8 cellular contexts compared by ENCODE assay signal in the genomic region with DNA sequence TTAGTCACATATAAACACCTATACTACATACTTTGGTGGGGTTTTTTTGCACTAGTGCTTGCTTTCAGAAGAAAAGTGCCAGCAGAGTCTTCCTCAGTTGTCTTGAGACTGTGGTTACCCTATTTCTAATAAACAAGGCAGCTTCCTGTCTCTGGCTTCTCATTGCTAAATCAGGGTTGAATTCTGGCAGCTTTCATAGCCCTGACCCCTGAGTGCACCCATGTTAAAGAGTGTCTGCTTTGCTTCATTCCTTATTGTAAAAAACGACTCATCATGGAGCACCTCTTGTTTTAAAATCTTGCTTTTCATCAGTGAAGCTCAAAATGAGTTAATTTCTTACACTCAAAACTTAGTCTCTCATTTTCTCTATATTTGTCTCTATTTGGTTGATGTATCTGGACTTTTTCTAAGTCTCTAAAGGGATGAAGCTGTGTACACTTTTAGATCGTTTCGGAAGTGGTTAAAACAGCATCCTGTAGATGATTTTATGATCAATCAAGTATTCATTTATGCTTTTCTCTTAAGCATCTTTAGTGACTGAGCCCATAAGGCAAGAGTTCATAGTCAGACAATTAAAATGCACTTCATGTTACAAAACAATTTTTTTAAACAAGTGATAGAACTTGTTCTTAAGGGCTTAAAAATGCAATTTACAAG.
A peak's percentile ranks its signal among the peaks of the same experiment; 100 is the strongest.
DNase-seq lines count a peak whose midpoint lies in the region; ATAC-seq, FAIRE-seq and TF ChIP-seq lines count a peak whose summit lies in the region.

No MANE protein-coding gene starts in this region.

- H2AFZ ChIP-seq in HepG2 (ENCODE audit: low read length): no peak overlapping the region

- FAIRE-seq in HepG2 (lab: Jason Lieb, UNC): no peak

- peak overlapping the region in 1 of 2 donors; percentile 33 for H3K27ac ChIP-seq in liver (ENCODE audit: low read depth in 1 of 2, low read length in 2 of 2)
- H3K27ac ChIP-seq in HepG2 (ENCODE audit: extremely low read length, insufficient read depth, low read length): no peak overlapping the region
- no peak overlapping the region for H3K27ac ChIP-seq in substantia nigra (ENCODE audit: low read depth, low read length, poor library complexity, severe bottlenecking)

- WGBS in liver: 53% methylated on average over 3 of the region's 3 CpGs
- 51% methylated on average over 3 of the region's 3 CpGs for WGBS in HepG2 (ENCODE audit: low lambda C conversion rate)

- H3K27me3 Mint-ChIP-seq in activated T-helper 1 cell treated with anti-CD3 and anti-CD28 coated beads, Interleukin-12 subunit alpha, Interleukin-12 subunit beta, Interleukin-2, Interleukin-4 antibody, amounts not matched to agents 30 ng/mL and 10 ng/mL and 1 ng/mL, durations not matched to agents 14 hours and 24 hours and 36 hours (ENCODE audit: insufficient read depth): no peaks in the 10 kb centered on the region

- H3K9ac ChIP-seq in liver (ENCODE audit: low read depth in 1 of 2, low read length in 2 of 2): no peak overlapping the region
- no peak overlapping the region for H3K9ac ChIP-seq in HepG2 (ENCODE audit: insufficient read depth, low read depth, low read length)

- H3K36me3 ChIP-seq in liver (ENCODE audit: control insufficient read depth in 4 of 4, insufficient read depth in 3 of 4, low read depth in 1 of 4, low read length in 3 of 4) (no peaks in the 10 kb centered on the region), HepG2 (replicated peaks in 1 of 2; ENCODE audit: control insufficient read depth in 1 of 2, insufficient read depth in 2 of 2, low read length in 2 of 2) (no peaks in the 10 kb centered on the region)

- H3K4me2 ChIP-seq in HepG2 (ENCODE audit: low read depth, low read length): no peak overlapping the region

- H3K27me3 ChIP-seq in liver (ENCODE audit: control insufficient read depth in 4 of 4, insufficient read depth in 4 of 4, low read length in 3 of 4): no peaks in the 10 kb centered on the region
- H3K27me3 ChIP-seq in HepG2 (ENCODE audit: control insufficient read depth in 1 of 2, insufficient read depth in 2 of 2, low read length in 2 of 2): no peaks in the 10 kb centered on the region

- intact Hi-C loops in HepG2 (cut with micrococcal nuclease; ENCODE audit: unreplicated experiment): no loop called here
- intact Hi-C loops in activated T-helper 1 cell treated with anti-CD3 and anti-CD28 coated beads, Interleukin-12 subunit alpha, Interleukin-12 subunit beta, Interleukin-2, Interleukin-4 antibody, amounts not matched to agents 30 ng/mL and 10 ng/mL and 1 ng/mL, durations not matched to agents 14 hours and 24 hours and 36 hours (cut with micrococcal nuclease): loop anchor here (1.0 to 5.0 kb wide), 6 partner anchors 8 to 225 kb away; no protein-coding TSS in a partner anchor

- TF ChIP-seq CTCF in liver (IDR thresholded peaks at IDR 0.05; ENCODE audit: low read depth, low read length, missing input control): no peak
- no peak for TF ChIP-seq CTCF in HepG2 (CRISPR knock-in tag; IDR thresholded peaks at IDR 0.05)

- H3K4me1 ChIP-seq in liver (ENCODE audit: control insufficient read depth in 4 of 4, insufficient read depth in 4 of 4, low read length in 3 of 4): peaks cover 0 to 25% (median 8%) of the 10 kb centered on the region in 4 donors
- 0 out of 2 replicates have a peak, but pooled peaks cover 4% of the 10 kb centered on the region for H3K4me1 ChIP-seq in HepG2 (ENCODE audit: insufficient read depth, low read length)

- TF ChIP-seq EP300 in HepG2 (IDR thresholded peaks at IDR 0.05; ENCODE audit: low read depth in 2 of 2, low read length in 2 of 2) (no peak), HepG2 (CRISPR knock-in tag; IDR thresholded peaks at IDR 0.05; ENCODE audit: borderline replicate concordance) (no peak)

- POLR2A ChIA-PET in HepG2 (lab: Yijun Ruan, JAX): no interaction called here

- peaks cover 4% of the 10 kb centered on the region for H3K9me3 Mint-ChIP-seq in activated T-helper 1 cell treated with anti-CD3 and anti-CD28 coated beads, Interleukin-12 subunit alpha, Interleukin-12 subunit beta, Interleukin-2, Interleukin-4 antibody, amounts not matched to agents 30 ng/mL and 10 ng/mL and 1 ng/mL, durations not matched to agents 14 hours and 24 hours and 36 hours

- peak overlapping the region; percentile 92 for H3K27ac Mint-ChIP-seq in activated T-helper 1 cell treated with anti-CD3 and anti-CD28 coated beads, Interleukin-12 subunit alpha, Interleukin-12 subunit beta, Interleukin-2, Interleukin-4 antibody, amounts not matched to agents 30 ng/mL and 10 ng/mL and 1 ng/mL, durations not matched to agents 14 hours and 24 hours and 36 hours

- TF ChIP-seq RAD21 in liver (IDR thresholded peaks at IDR 0.05) (no peak), HepG2 (CRISPR knock-in tag; IDR thresholded peaks at IDR 0.05) (no peak)

- H3K4me3 ChIP-seq in liver (ENCODE audit: low read depth in 1 of 3, low read length in 3 of 3): no peak overlapping the region
- H3K4me3 ChIP-seq in HepG2 (replicated peaks in 1 of 3; ENCODE audit: insufficient read depth in 1 of 3, low read depth in 2 of 3, low read length in 3 of 3): no peak overlapping the region

- H3K36me3 Mint-ChIP-seq in activated T-helper 1 cell treated with anti-CD3 and anti-CD28 coated beads, Interleukin-12 subunit alpha, Interleukin-12 subunit beta, Interleukin-2, Interleukin-4 antibody, amounts not matched to agents 30 ng/mL and 10 ng/mL and 1 ng/mL, durations not matched to agents 14 hours and 24 hours and 36 hours (ENCODE audit: low read depth): peaks cover 28% of the 10 kb centered on the region

- CTCF ChIA-PET in HepG2 (lab: Yijun Ruan, JAX; ENCODE audit: low intra/inter-chr PET ratio, low total read pairs): no interaction called here

- H3K4me1 Mint-ChIP-seq in activated T-helper 1 cell treated with anti-CD3 and anti-CD28 coated beads, Interleukin-12 subunit alpha, Interleukin-12 subunit beta, Interleukin-2, Interleukin-4 antibody, amounts not matched to agents 30 ng/mL and 10 ng/mL and 1 ng/mL, durations not matched to agents 14 hours and 24 hours and 36 hours (ENCODE audit: low read depth): peaks cover 69% of the 10 kb centered on the region

- H3K79me2 ChIP-seq in HepG2 (ENCODE audit: insufficient read depth, low read length): no peaks in the 10 kb centered on the region

- H3K4me3 Mint-ChIP-seq in activated T-helper 1 cell treated with anti-CD3 and anti-CD28 coated beads, Interleukin-12 subunit alpha, Interleukin-12 subunit beta, Interleukin-2, Interleukin-4 antibody, amounts not matched to agents 30 ng/mL and 10 ng/mL and 1 ng/mL, durations not matched to agents 14 hours and 24 hours and 36 hours: peak overlapping the region; percentile 83

- ATAC-seq in HepG2: no peak
- ATAC-seq in HG03060 (IDR thresholded peaks at IDR 0.05; ENCODE audit: low read depth, unreplicated experiment): peak; percentile 52

- DNase-seq in HepG2 (ENCODE audit: low spot score): no peak
- DNase-seq in activated T-helper 1 cell treated with anti-CD3 and anti-CD28 coated beads, Interleukin-12 subunit alpha, Interleukin-12 subunit beta, Interleukin-2, Interleukin-4 antibody, amounts not matched to agents 30 ng/mL and 10 ng/mL and 1 ng/mL, durations not matched to agents 14 hours and 24 hours and 36 hours (ENCODE audit: low spot score): no peak
- DNase-seq in medulla oblongata (ENCODE audit: extremely low spot score): peak; percentile 50
- DNase-seq in substantia nigra (lab: John Stamatoyannopoulos, UW): no peak
- no peak for DNase-seq in NCI-H2171 (lab: John Stamatoyannopoulos, UW)
- no peak for DNase-seq in middle frontal gyrus (ENCODE audit: extremely low spot score, low spot score)

- no peaks in the 10 kb centered on the region for H3K9me3 ChIP-seq in liver (ENCODE audit: control insufficient read depth in 4 of 4, low read length in 3 of 4)
- no peaks in the 10 kb centered on the region for H3K9me3 ChIP-seq in HepG2 (ENCODE audit: low read length)

- BruUV-seq in HepG2 (replicated peaks; lab: Mats Ljungman, UMichigan): no TSS peak

- no peaks in the 10 kb centered on the region for H4K20me1 ChIP-seq in HepG2 (ENCODE audit: insufficient read depth, low read length)

- TF ChIP-seq POLR2A in HepG2 (IDR thresholded peaks at IDR 0.05; ENCODE audit: insufficient read depth in 1 of 2, low read depth in 2 of 2, low read length in 2 of 2): no peak

- in situ Hi-C loops in HepG2 (cut with HindIII; ENCODE audit: extremely low pct_ligation_motif_present, low pct_unique_long_range_greater_than_20kb): no loop called here

TF ChIP-seq in liver, 16 proteins besides CTCF, POLR2A, EP300 and RAD21:
- TF ChIP-seq HNF4G (IDR thresholded peaks at IDR 0.05) (no peak), RXRA (IDR thresholded peaks at IDR 0.05) (peak; percentile 43 to 52), NR2F2 (IDR thresholded peaks at IDR 0.05) (peak; percentile 17)

TF ChIP-seq in HepG2, 621 proteins besides CTCF, POLR2A, EP300 and RAD21:
- TF ChIP-seq ZNF737 (CRISPR knock-in tag; IDR thresholded peaks at IDR 0.05; ENCODE audit: borderline replicate concordance) (no peak), ZC3H4 (CRISPR knock-in tag; IDR thresholded peaks at IDR 0.05; ENCODE audit: borderline replicate concordance) (no peak)
